ENCODE assay signal across 19 cellular contexts in genomic region chr7:36871355-36871738, GRCh38.
"Had no signal": no experiment of that assay in that cellular context is flagged by ENCODE, and none has a peak within 500 bp of the region (broad histone marks: within the 10 kb centered on the region; RNA-seq: fewer than 3 reads in every experiment).

No MANE protein-coding gene starts in this region.

- H3K27ac ChIP-seq: esophagus muscularis mucosa, gastroesophageal sphincter, heart left ventricle, left lung, SJSA1, spleen, tibial nerve, uterus had no signal

- H3K4me3 Mint-ChIP-seq: brain, neural crest cell had no signal

- H3K9me3 Mint-ChIP-seq: activated naive CD4-positive, alpha-beta T cell treated with anti-CD3 and anti-CD28 coated beads, Interleukin-2, amount 50 U/mL, for 72 hours had no signal

- H3K4me3 ChIP-seq: esophagus muscularis mucosa, gastroesophageal sphincter, heart left ventricle, left lung, SJSA1, spleen, tibial nerve, uterus had no signal

- H3K27ac Mint-ChIP-seq: brain had no signal

- H3K4me1 ChIP-seq: esophagus muscularis mucosa, gastroesophageal sphincter, heart left ventricle, left lung, SJSA1, tibial nerve, uterus had no signal

- H3K27me3 Mint-ChIP-seq: brain had no signal

- H3K36me3 ChIP-seq: SJSA1, uterus had no signal

- H3K4me1 Mint-ChIP-seq: brain had no signal

- ATAC-seq: gastroesophageal sphincter, heart left ventricle, left lung had no signal

- H3K27me3 ChIP-seq: esophagus muscularis mucosa, gastroesophageal sphincter, heart left ventricle, left lung, SJSA1, spleen, tibial nerve, uterus had no signal

- H3K9me3 ChIP-seq: esophagus muscularis mucosa, gastroesophageal sphincter, heart left ventricle, left lung, SJSA1, spleen, tibial nerve, uterus had no signal

- DNase-seq: activated CD4-positive, alpha-beta T cell treated with anti-CD3 and anti-CD28 coated beads for 48 hours; activated CD4-positive, CD25-positive, alpha-beta regulatory T cell; activated CD8-positive, alpha-beta memory T cell treated with anti-CD3 and anti-CD28 coated beads for 24 hours; activated effector memory CD4-positive, alpha-beta T cell treated with anti-CD3 and anti-CD28 coated beads, Interleukin-2, amount 50 U/mL, for 16 hours; effector CD8-positive, alpha-beta T cell; heart left ventricle; left lung; midbrain; retina; spleen; T-helper 9 cell; uterus had no signal
